26 cellular contexts compared by ENCODE assay signal in genomic region chr2:201007584-201007998, GRCh38. TPM values are rescaled to one million over a fixed set of nuclear protein-coding genes. Genes with fewer than 3 reads are reported as not detected.
A peak's percentile ranks its signal among the peaks of the same experiment; 100 is the strongest.
DNase-seq lines count a peak whose midpoint lies in the region; ATAC-seq and TF ChIP-seq lines count a peak whose summit lies in the region.
"Had no signal": no experiment of that assay in that cellular context is flagged by ENCODE, and none has a peak within 500 bp of the region (broad histone marks: within the 10 kb centered on the region; RNA-seq: fewer than 3 reads in every experiment).

No MANE protein-coding gene starts in this region.

- H3K4me2 ChIP-seq in H9 (ENCODE audit: insufficient read depth, insufficient read length, low read length) = no peak overlapping the region
- H3K4me2 ChIP-seq: hepatocyte had no signal

- H4K5ac ChIP-seq in H9 (ENCODE audit: insufficient read length, low read depth, low read length) = no peak overlapping the region

- H4K91ac ChIP-seq in H9 (ENCODE audit: insufficient read length, low read depth, low read length) = no peak overlapping the region

- H3K27ac Mint-ChIP-seq in H9 = no peak overlapping the region
- H3K27ac Mint-ChIP-seq: activated naive CD4-positive, alpha-beta T cell treated with anti-CD3 and anti-CD28 coated beads, Interleukin-2, amount 50 U/mL, for 24 hours; activated T-helper 2 cell treated with anti-CD3 and anti-CD28 coated beads, Interferon-gamma antibody, Interleukin-2, Interleukin-4, amounts not matched to agents 10 μg/mL and 5 μg/mL and 100 μg/mL, durations not matched to agents 14 hours and 24 hours and 36 hours; CD4-positive, alpha-beta T cell; stimulated activated memory B cell treated with anti-CD40 and anti-IgM and Interleukin-4, amounts not matched to agents 10 μg/mL and 1 μg/mL and 100 μg/mL, for 72 hours had no signal

- H3K9me3 ChIP-seq in mucosa of rectum (ENCODE audit: control insufficient read depth in 2 of 2, low read length in 2 of 2) (no peaks in the 10 kb centered on the region), H9 (ENCODE audit: control insufficient read depth, low read depth, low read length) (no peaks in the 10 kb centered on the region)
- H3K9me3 ChIP-seq: gastroesophageal sphincter, psoas muscle, suprapubic skin, vagina had no signal

- DNase-seq in NCI-H526 (lab: John Stamatoyannopoulos, UW) (peak; percentile 88 to 95), foreskin melanocyte (peak; percentile 8), MV-4-11 (lab: John Stamatoyannopoulos, UW) (no peak), H9 (no peak)
- no peak for DNase-seq in activated CD4-positive, alpha-beta T cell treated with anti-CD3 and anti-CD28 coated beads, Interleukin-2, amount 50 U/mL, for 4 hours
- DNase-seq: amniotic stem cell; CD4-positive, alpha-beta T cell; GM23248; left cardiac atrium; mesendoderm; NCI-H1105; NCI-H187; NCI-H510A treated with DMSO at 0.1 percent for 48 hours; psoas muscle; SHP77 had no signal

- ATAC-seq in GM18868 (IDR thresholded peaks at IDR 0.05; ENCODE audit: unreplicated experiment) = no peak
- ATAC-seq: gastroesophageal sphincter; K562; left cardiac atrium; psoas muscle; stimulated activated memory B cell treated with anti-CD40 and anti-IgM and Interleukin-4, amounts not matched to agents 10 μg/mL and 1 μg/mL and 100 μg/mL, for 72 hours had no signal

- no peaks in the 10 kb centered on the region for H3K9me3 Mint-ChIP-seq in H9
- H3K9me3 Mint-ChIP-seq: activated naive CD4-positive, alpha-beta T cell treated with anti-CD3 and anti-CD28 coated beads, Interleukin-2, amount 50 U/mL, for 24 hours; activated T-helper 2 cell treated with anti-CD3 and anti-CD28 coated beads, Interferon-gamma antibody, Interleukin-2, Interleukin-4, amounts not matched to agents 10 μg/mL and 5 μg/mL and 100 μg/mL, durations not matched to agents 14 hours and 24 hours and 36 hours; CD4-positive, alpha-beta T cell; stimulated activated memory B cell treated with anti-CD40 and anti-IgM and Interleukin-4, amounts not matched to agents 10 μg/mL and 1 μg/mL and 100 μg/mL, for 72 hours had no signal

- no peaks in the 10 kb centered on the region for H3K79me2 ChIP-seq in H9 (ENCODE audit: insufficient read depth, low read length)
- H3K79me2 ChIP-seq: hepatocyte had no signal

- H3K27ac ChIP-seq in 22Rv1 (peak overlapping the region; percentile 87), mucosa of rectum (ENCODE audit: low read depth in 2 of 2, low read length in 2 of 2) (peak overlapping the region; percentile 59 to 63), H9 (ENCODE audit: insufficient read length, low read depth, low read length) (no peak overlapping the region)
- H3K27ac ChIP-seq: gastroesophageal sphincter, GM23248, hepatocyte, psoas muscle, suprapubic skin, vagina had no signal

- no peak for TF ChIP-seq CTCF in 22Rv1 (IDR thresholded peaks at IDR 0.05)
- TF ChIP-seq CTCF in H9 (conservative IDR thresholded peaks at IDR 0.05) = no peak

- H3K27me3 Mint-ChIP-seq in H9 (ENCODE audit: low read depth) = no peaks in the 10 kb centered on the region
- H3K27me3 Mint-ChIP-seq: activated naive CD4-positive, alpha-beta T cell treated with anti-CD3 and anti-CD28 coated beads, Interleukin-2, amount 50 U/mL, for 24 hours; CD4-positive, alpha-beta T cell; stimulated activated memory B cell treated with anti-CD40 and anti-IgM and Interleukin-4, amounts not matched to agents 10 μg/mL and 1 μg/mL and 100 μg/mL, for 72 hours had no signal

- no CpG with 5 or more reads among the region's 3 CpGs for WGBS in H9 (ENCODE audit: extremely low coverage, insufficient read length, low lambda C conversion rate)

- H3K4ac ChIP-seq in H9 (ENCODE audit: low read depth, low read length) = no peak overlapping the region

- H3K4me3 Mint-ChIP-seq in H9 = no peak overlapping the region; a peak in 1 of 5 replicates
- H3K4me3 Mint-ChIP-seq: activated naive CD4-positive, alpha-beta T cell treated with anti-CD3 and anti-CD28 coated beads, Interleukin-2, amount 50 U/mL, for 24 hours; CD4-positive, alpha-beta T cell; stimulated activated memory B cell treated with anti-CD40 and anti-IgM and Interleukin-4, amounts not matched to agents 10 μg/mL and 1 μg/mL and 100 μg/mL, for 72 hours had no signal

- H3K23ac ChIP-seq in H9 (ENCODE audit: insufficient read length, low read depth, low read length) = no peak overlapping the region

- no peaks in the 10 kb centered on the region for H4K20me1 ChIP-seq in H9 (ENCODE audit: control insufficient read depth, insufficient read depth, insufficient read length)

- peaks cover 0 to 2% (median 0%) of the 10 kb centered on the region in 3 experiments; a peak in 3 of 7 replicates for H3K36me3 Mint-ChIP-seq in H9 (ENCODE audit: insufficient read depth in 1 of 3, low read depth in 3 of 3)

- no peak overlapping the region for H2AK5ac ChIP-seq in H9 (ENCODE audit: insufficient read length, low read length)

- H3K23me2 ChIP-seq in H9 (ENCODE audit: insufficient read length, low read depth, low read length, poor library complexity, severe bottlenecking) = no peaks in the 10 kb centered on the region

- no peak overlapping the region for H2BK20ac ChIP-seq in H9 (ENCODE audit: low read depth, low read length, poor library complexity, severe bottlenecking)

- H3K4me1 ChIP-seq in mucosa of rectum (ENCODE audit: control insufficient read depth in 2 of 2, insufficient read depth in 2 of 2, low read length in 2 of 2) (peaks cover 0 to 20% of the 10 kb centered on the region in 2 donors), H9 (ENCODE audit: insufficient read depth, low read length) (no peaks in the 10 kb centered on the region)
- H3K4me1 ChIP-seq: gastroesophageal sphincter, psoas muscle, suprapubic skin, vagina had no signal

- no peak overlapping the region for H3K56ac ChIP-seq in H9 (ENCODE audit: insufficient read length, low read depth, low read length)

- H3K9ac ChIP-seq in mucosa of rectum (ENCODE audit: low read depth in 1 of 2, low read length in 2 of 2) = no peak overlapping the region
- H3K9ac ChIP-seq in H9 (ENCODE audit: extremely low read depth, insufficient read length, low read length) = no peak overlapping the region
- H3K9ac ChIP-seq: GM23248 had no signal

- no peak overlapping the region for H2BK120ac ChIP-seq in H9 (ENCODE audit: low read depth, low read length, poor library complexity, severe bottlenecking)

- H2BK15ac ChIP-seq in H9 (ENCODE audit: low read depth, low read length) = no peak overlapping the region

- H2BK5ac ChIP-seq in H9 (ENCODE audit: insufficient read length, low read length) = no peak overlapping the region

- no peak overlapping the region for H4K8ac ChIP-seq in H9 (replicated peaks; ENCODE audit: insufficient read length, low read depth, low read length)

- H3K18ac ChIP-seq in H9 (ENCODE audit: insufficient read length, low read depth, low read length) = no peak overlapping the region

- no peak overlapping the region for H2AFZ ChIP-seq in H9 (ENCODE audit: low read length)
- H2AFZ ChIP-seq: GM23248, hepatocyte had no signal

- no peak overlapping the region for H3K14ac ChIP-seq in H9 (ENCODE audit: insufficient read depth, low read length)

- H3K36me3 ChIP-seq in mucosa of rectum (ENCODE audit: control insufficient read depth in 2 of 2, insufficient read depth in 2 of 2, low read length in 2 of 2) = peaks cover 0 to 23% of the 10 kb centered on the region in 2 donors

- H3K27me3 ChIP-seq in mucosa of rectum (ENCODE audit: control insufficient read depth in 2 of 2, insufficient read depth in 2 of 2, low read length in 2 of 2) (no peaks in the 10 kb centered on the region), H9 (ENCODE audit: insufficient read depth, low read length) (no peaks in the 10 kb centered on the region)
- H3K27me3 ChIP-seq: gastroesophageal sphincter, hepatocyte, suprapubic skin, vagina had no signal

- H2BK12ac ChIP-seq in H9 (ENCODE audit: insufficient read length, low read depth, low read length) = no peak overlapping the region

- no peaks in the 10 kb centered on the region for H3K4me1 Mint-ChIP-seq in H9
- H3K4me1 Mint-ChIP-seq: activated naive CD4-positive, alpha-beta T cell treated with anti-CD3 and anti-CD28 coated beads, Interleukin-2, amount 50 U/mL, for 24 hours; stimulated activated memory B cell treated with anti-CD40 and anti-IgM and Interleukin-4, amounts not matched to agents 10 μg/mL and 1 μg/mL and 100 μg/mL, for 72 hours had no signal

- H3T11ph ChIP-seq in H9 (ENCODE audit: low read length) = no peak overlapping the region

- H3K4me3 ChIP-seq in mucosa of rectum (ENCODE audit: low read length in 2 of 2) = peak overlapping the region in 1 of 2 donors; percentile 22
- H3K4me3 ChIP-seq: gastroesophageal sphincter, GM23248, hepatocyte, K562, psoas muscle, suprapubic skin, vagina had no signal

- H3K79me1 ChIP-seq in H9 (ENCODE audit: insufficient read depth, low read depth, low read length, poor library complexity, severe bottlenecking) = no peaks in the 10 kb centered on the region

RNA-seq across cellular contexts. Expression of gene ORC2, which starts 44.1 kb away (rescaled TPM):
- 61.8 and 65.2 TPM in 2 replicates for total RNA-seq in H9 (2021)

Comparison
In these comparisons a context has a peak if more than half of its experiments do, and no peak if none do; other contexts are left out.
1. DNase-seq: peak in NCI-H526 (2 of 2) and foreskin melanocyte (single experiment); none in MV-4-11 (single experiment), H9 (single experiment) and activated CD4-positive, alpha-beta T cell treated with anti-CD3 and anti-CD28 coated beads, Interleukin-2, amount 50 U/mL, for 4 hours (0 of 2).